Comparison of ENCODE assay signal across 23 cellular contexts in the genomic region with DNA sequence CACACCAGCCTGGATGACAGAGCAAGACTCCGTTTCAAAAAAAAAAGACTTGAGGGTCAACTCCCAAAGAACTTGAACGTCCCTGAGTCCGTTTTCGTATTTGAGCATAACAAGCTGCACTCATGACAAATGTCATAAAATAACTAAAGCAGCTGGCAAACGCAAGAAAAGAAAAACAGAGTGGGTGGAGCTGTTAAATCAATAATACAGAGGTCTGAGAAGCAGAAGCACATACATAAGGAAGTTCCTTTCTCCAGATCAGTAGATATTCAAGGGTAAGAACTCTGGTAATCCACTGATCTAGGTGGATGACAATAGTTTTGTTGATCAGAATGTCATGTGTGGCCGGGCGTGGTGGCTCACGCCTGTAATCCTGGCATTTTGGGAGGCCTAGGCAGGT.
"Had no signal": no experiment of that assay in that cellular context is flagged by ENCODE, and none has a peak within 500 bp of the region (broad histone marks: within the 10 kb centered on the region; RNA-seq: fewer than 3 reads in every experiment).

No MANE protein-coding gene starts in this region.

- DNase-seq: activated CD4-positive, alpha-beta memory T cell treated with anti-CD3 and anti-CD28 coated beads for 36 hours; activated CD4-positive, alpha-beta T cell treated with anti-CD3 and anti-CD28 coated beads for 48 hours; activated CD8-positive, alpha-beta memory T cell treated with anti-CD3 and anti-CD28 coated beads, Interleukin-2, amount 50 U/mL, for 48 hours; activated gamma-delta T cell; activated naive CD4-positive, alpha-beta T cell treated with anti-CD3 and anti-CD28 coated beads, Interleukin-2, amount 50 U/mL, for 16 hours; activated T-cell treated with anti-CD3 and anti-CD28 coated beads, Interleukin-2, amount 50 U/mL, for 24 hours; amniotic stem cell; central memory CD4-positive, alpha-beta T cell; foreskin keratinocyte; kidney glomerular epithelial cell; left lung; lower lobe of right lung; psoas muscle; stimulated activated CD4-positive, alpha-beta T cell treated with anti-CD3 and anti-CD28 coated beads, Interleukin-1b, Interleukin-23, amount 100 ng/mL, for 48 hours; stimulated activated CD4-positive, alpha-beta T cell treated with anti-CD3 and anti-CD28 coated beads, Interleukin-4, amount 100 ng/mL, for 4 hours; stimulated activated CD8-positive, alpha-beta memory T cell treated with anti-CD3 and anti-CD28 coated beads, Interleukin-4, amount 100 ng/mL, for 48 hours; stimulated activated naive CD8-positive, alpha-beta T cell treated with anti-CD3 and anti-CD28 coated beads, Interleukin-15, amount 100 ng/mL, for 72 hours; T-helper 9 cell; upper lobe of left lung had no signal

- ATAC-seq: foreskin keratinocyte; left lung; lower lobe of right lung; psoas muscle; stimulated activated memory B cell treated with anti-CD40 and anti-IgM and Interleukin-4, amounts not matched to agents 10 μg/mL and 1 μg/mL and 100 μg/mL, for 72 hours; stimulated activated naive CD8-positive, alpha-beta T cell treated with anti-CD3 and anti-CD28 coated beads, Interleukin-15, amount 100 ng/mL, for 72 hours had no signal

- H3K36me3 Mint-ChIP-seq: activated CD4-positive, alpha-beta memory T cell treated with anti-CD3 and anti-CD28 coated beads for 36 hours; stimulated activated memory B cell treated with anti-CD40 and anti-IgM and Interleukin-4, amounts not matched to agents 10 μg/mL and 1 μg/mL and 100 μg/mL, for 72 hours had no signal

- H3K27ac Mint-ChIP-seq: activated CD4-positive, alpha-beta memory T cell treated with anti-CD3 and anti-CD28 coated beads for 36 hours; activated T-cell treated with anti-CD3 and anti-CD28 coated beads, Interleukin-2, amount 50 U/mL, for 24 hours; endodermal cell; T-helper 1 cell treated with Interleukin-12 subunit alpha and Interleukin-12 subunit beta and Interleukin-4 antibody, amounts not matched to agents 30 μg/mL and 1 μg/mL, for 36 hours had no signal

- H3K9me3 Mint-ChIP-seq: activated CD4-positive, alpha-beta memory T cell treated with anti-CD3 and anti-CD28 coated beads for 36 hours; activated T-cell treated with anti-CD3 and anti-CD28 coated beads, Interleukin-2, amount 50 U/mL, for 24 hours; dendritic cell treated with granulocyte-macrophage colony-stimulating factor and Interleukin-4, amounts not matched to agents 40 ng/mL and 50 ng/mL, for 4 days; endodermal cell; stimulated activated memory B cell treated with anti-CD40 and anti-IgM and Interleukin-4, amounts not matched to agents 10 μg/mL and 1 μg/mL and 100 μg/mL, for 72 hours; stimulated activated naive CD8-positive, alpha-beta T cell treated with anti-CD3 and anti-CD28 coated beads, Interleukin-15, amount 100 ng/mL, for 72 hours; T-helper 1 cell treated with Interleukin-12 subunit alpha and Interleukin-12 subunit beta and Interleukin-4 antibody, amounts not matched to agents 30 μg/mL and 1 μg/mL, for 36 hours had no signal

- H3K4me3 Mint-ChIP-seq: activated CD4-positive, alpha-beta memory T cell treated with anti-CD3 and anti-CD28 coated beads for 36 hours; activated T-cell treated with anti-CD3 and anti-CD28 coated beads, Interleukin-2, amount 50 U/mL, for 24 hours; dendritic cell treated with granulocyte-macrophage colony-stimulating factor and Interleukin-4, amounts not matched to agents 40 ng/mL and 50 ng/mL, for 4 days; endodermal cell; stimulated activated memory B cell treated with anti-CD40 and anti-IgM and Interleukin-4, amounts not matched to agents 10 μg/mL and 1 μg/mL and 100 μg/mL, for 72 hours; stimulated activated naive CD8-positive, alpha-beta T cell treated with anti-CD3 and anti-CD28 coated beads, Interleukin-15, amount 100 ng/mL, for 72 hours; T-helper 1 cell treated with Interleukin-12 subunit alpha and Interleukin-12 subunit beta and Interleukin-4 antibody, amounts not matched to agents 30 μg/mL and 1 μg/mL, for 36 hours had no signal

- H3K27me3 Mint-ChIP-seq: activated CD4-positive, alpha-beta memory T cell treated with anti-CD3 and anti-CD28 coated beads for 36 hours; activated T-cell treated with anti-CD3 and anti-CD28 coated beads, Interleukin-2, amount 50 U/mL, for 24 hours; dendritic cell treated with granulocyte-macrophage colony-stimulating factor and Interleukin-4, amounts not matched to agents 40 ng/mL and 50 ng/mL, for 4 days; stimulated activated memory B cell treated with anti-CD40 and anti-IgM and Interleukin-4, amounts not matched to agents 10 μg/mL and 1 μg/mL and 100 μg/mL, for 72 hours; stimulated activated naive CD8-positive, alpha-beta T cell treated with anti-CD3 and anti-CD28 coated beads, Interleukin-15, amount 100 ng/mL, for 72 hours had no signal
